In the genomic region with DNA sequence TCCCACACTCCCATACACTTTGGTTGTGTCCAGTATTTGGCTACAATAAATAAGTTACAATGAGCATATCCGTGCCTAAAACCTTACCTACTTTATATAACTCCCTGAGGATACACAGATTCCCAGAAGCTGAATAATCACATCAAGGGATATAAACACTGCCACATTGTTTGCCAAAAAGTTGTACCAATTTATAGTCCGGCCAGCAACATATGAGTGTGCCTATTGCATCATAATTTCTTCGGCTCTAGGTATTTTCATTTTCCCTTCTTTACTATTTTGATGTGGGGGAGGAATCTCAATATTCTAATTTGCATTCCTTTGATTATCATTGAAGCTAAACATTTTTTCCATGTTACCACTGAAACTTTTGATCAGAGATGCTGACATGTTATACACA, we compare ENCODE assay signal across 36 cellular contexts.
DNase-seq lines count a peak whose midpoint lies in the region; ATAC-seq, FAIRE-seq and TF ChIP-seq lines count a peak whose summit lies in the region.
"Had no signal": no experiment of that assay in that cellular context is flagged by ENCODE, and none has a peak within 500 bp of the region (broad histone marks: within the 10 kb centered on the region; RNA-seq: fewer than 3 reads in every experiment).

No MANE protein-coding gene starts in this region.

- SMC1A ChIA-PET in GM12878 (lab: Charles Lee; ENCODE audit: uncharacterized antibody, unreplicated experiment), result interaction anchor here (1.0 kb wide), 1 partner anchor 56 kb away, joined by 3 read pairs; no protein-coding TSS in a partner anchor

- TF ChIP-seq CTCF in A549 (IDR thresholded peaks at IDR 0.05), result no peak
- no peak for TF ChIP-seq CTCF in GM12878 (IDR thresholded peaks at IDR 0.05 in 2 of 3, conservative IDR thresholded peaks at IDR 0.05 in 1 of 3; ENCODE audit: control insufficient read depth in 2 of 3, extremely low read depth in 1 of 3, insufficient read depth in 1 of 3, low read depth in 3 of 3, low read length in 3 of 3)

- H3K4me1 ChIP-seq in A549 (no peaks in the 10 kb centered on the region), GM12878 (ENCODE audit: control insufficient read depth, insufficient read depth, low read length) (no peaks in the 10 kb centered on the region)
- H3K4me1 ChIP-seq: colonic mucosa, parathyroid adenoma, SJSA1, testis had no signal

- in situ Hi-C loops in GM12878 (cut with MboI), result no loop called here

- H3K9me3 ChIP-seq in A549 (no peaks in the 10 kb centered on the region), GM12878 (replicated peaks; ENCODE audit: control insufficient read depth, insufficient read depth, low read length) (no peaks in the 10 kb centered on the region)
- H3K9me3 ChIP-seq: colonic mucosa, SJSA1, testis had no signal

- intact Hi-C loops in GM12878 (cut with micrococcal nuclease; ENCODE audit: unreplicated experiment), result no loop called here

- H3K9me3 Mint-ChIP-seq in immature natural killer cell, result peaks cover 0 to 3% (median 0%) of the 10 kb centered on the region in 6 donors
- H3K9me3 Mint-ChIP-seq: activated CD4-positive, alpha-beta T cell treated with anti-CD3 and anti-CD28 coated beads, Interleukin-2, amount 10 ng/mL, durations not matched to agents 24 days and 14 days had no signal

- no peaks in the 10 kb centered on the region for H3K27me3 ChIP-seq in GM12878 (replicated peaks in 1 of 2; ENCODE audit: control insufficient read depth in 2 of 2, insufficient read depth in 2 of 2, low read length in 1 of 2)
- H3K27me3 ChIP-seq: cardiac muscle cell, colonic mucosa, SJSA1, testis had no signal

- no peak overlapping the region for H3K4me2 ChIP-seq in A549
- no peak overlapping the region for H3K4me2 ChIP-seq in GM12878 (ENCODE audit: control insufficient read depth, insufficient read depth)

- RAD21 ChIA-PET in GM12878 (lab: Charles Lee; ENCODE audit: unreplicated experiment), result no interaction called here

- no peak overlapping the region for H3K4me3 ChIP-seq in A549
- no peak overlapping the region for H3K4me3 ChIP-seq in GM12878
- H3K4me3 ChIP-seq: cardiac muscle cell, colonic mucosa, SJSA1, testis had no signal

- no peaks in the 10 kb centered on the region for H3K4me1 Mint-ChIP-seq in immature natural killer cell
- H3K4me1 Mint-ChIP-seq: activated CD4-positive, alpha-beta T cell treated with anti-CD3 and anti-CD28 coated beads, Interleukin-2, amount 10 ng/mL, durations not matched to agents 24 days and 14 days had no signal

- H3K27me3 Mint-ChIP-seq in immature natural killer cell (ENCODE audit: low read depth in 3 of 3), result peaks cover 0 to 4% (median 3%) of the 10 kb centered on the region in 3 donors
- H3K27me3 Mint-ChIP-seq: activated CD4-positive, alpha-beta T cell treated with anti-CD3 and anti-CD28 coated beads, Interleukin-2, amount 10 ng/mL, durations not matched to agents 24 days and 14 days; activated naive CD8-positive, alpha-beta T cell had no signal

- FAIRE-seq in A549 (lab: Jason Lieb, UNC) (peak; percentile 28), GM12878 (lab: Jason Lieb, UNC) (no peak)
- FAIRE-seq: islet of Langerhans, urothelium cell line had no signal

- no peak overlapping the region for H3K4me3 Mint-ChIP-seq in immature natural killer cell
- H3K4me3 Mint-ChIP-seq: activated CD4-positive, alpha-beta T cell treated with anti-CD3 and anti-CD28 coated beads, Interleukin-2, amount 10 ng/mL, durations not matched to agents 24 days and 14 days; activated naive CD8-positive, alpha-beta T cell had no signal

- TF ChIP-seq RAD21 in A549 (conservative IDR thresholded peaks at IDR 0.05 in 1 of 2, IDR thresholded peaks at IDR 0.05 in 1 of 2) (no peak), GM12878 (IDR thresholded peaks at IDR 0.05; ENCODE audit: insufficient read depth, low read depth, low read length) (no peak)

- TF ChIP-seq EP300 in A549 (IDR thresholded peaks at IDR 0.05) (no peak), GM12878 (IDR thresholded peaks at IDR 0.05; ENCODE audit: borderline replicate concordance in 1 of 2, control insufficient read depth in 1 of 2, low read depth in 2 of 2, low read length in 2 of 2) (no peak)

- POLR2A ChIA-PET in A549 (lab: Yijun Ruan, JAX), result no interaction called here
- POLR2A ChIA-PET in GM12878 (lab: Charles Lee), result no interaction called here

- no peaks in the 10 kb centered on the region for H4K20me1 ChIP-seq in GM12878 (ENCODE audit: control insufficient read depth, insufficient read depth)

- no peak overlapping the region for H2AFZ ChIP-seq in GM12878 (ENCODE audit: control insufficient read depth, low read depth, low read length)
- H2AFZ ChIP-seq: parathyroid adenoma had no signal

- TF ChIP-seq POLR2A in A549 (IDR thresholded peaks at IDR 0.05; ENCODE audit: low read length) (no peak), GM12878 (IDR thresholded peaks at IDR 0.05; ENCODE audit: low read depth, low read length) (no peak)

- no peak for DNase-seq in A549 (ENCODE audit: low read depth in 1 of 2, low spot score in 1 of 2)
- no peak for DNase-seq in GM12878 (ENCODE audit: low read depth, low spot score)
- no peak for DNase-seq in immature natural killer cell
- no peak for DNase-seq in central memory CD4-positive, alpha-beta T cell
- DNase-seq: activated CD4-positive, alpha-beta T cell treated with anti-CD3 and anti-CD28 coated beads, Interleukin-2, amount 10 ng/mL, durations not matched to agents 24 days and 14 days; activated CD8-positive, alpha-beta memory T cell treated with anti-CD3 and anti-CD28 coated beads for 24 hours; activated effector memory CD4-positive, alpha-beta T cell treated with anti-CD3 and anti-CD28 coated beads, Interleukin-2, amount 50 U/mL, for 16 hours; activated T-cell treated with anti-CD3 and anti-CD28 coated beads, Interleukin-2, amount 50 U/mL, for 1 hour; Calu3; colonic mucosa; DMS79 treated with DMSO at 0.1 percent for 48 hours; effector CD4-positive, alpha-beta T cell; foreskin fibroblast; GDM1; H7; Kasumi-1; mesenchymal stem cell; NCI-H146; NCI-H446 treated with DMSO at 0.1 percent for 48 hours; NCI-H82; stimulated activated CD4-positive, alpha-beta T cell treated with anti-CD3 and anti-CD28 coated beads, Interleukin-2, amount 100 ng/mL, for 24 hours; stimulated activated naive CD8-positive, alpha-beta T cell treated with anti-CD3 and anti-CD28 coated beads, Interleukin-15, Interleukin-2, amounts not matched to agents 100 U/mL and 50 U/mL, for 24 hours; T1000; testis had no signal

- ATAC-seq in A549 (no peak), GM21529 (IDR thresholded peaks at IDR 0.05; ENCODE audit: unreplicated experiment) (peak; percentile 5), HG03432 (IDR thresholded peaks at IDR 0.05; ENCODE audit: unreplicated experiment) (peak; percentile 13), GM12878 (peak; percentile 61), HG03439 (IDR thresholded peaks at IDR 0.05; ENCODE audit: unreplicated experiment) (no peak), HG02870 (IDR thresholded peaks at IDR 0.05; ENCODE audit: unreplicated experiment) (no peak)
- ATAC-seq: left lobe of liver; stimulated activated naive CD8-positive, alpha-beta T cell treated with anti-CD3 and anti-CD28 coated beads, Interleukin-15, Interleukin-2, amounts not matched to agents 100 U/mL and 50 U/mL, for 24 hours had no signal

- H3K27ac ChIP-seq in A549 (no peak overlapping the region), GM12878 (ENCODE audit: control insufficient read depth, insufficient read depth) (no peak overlapping the region)
- H3K27ac ChIP-seq: cardiac muscle cell, colonic mucosa, parathyroid adenoma, RWPE1, SJSA1, testis had no signal

- 2% methylated on average over 3 of the region's 3 CpGs for WGBS in A549 (ENCODE audit: missing lambda C conversion rate)
- 2% methylated on average over 3 of the region's 3 CpGs for WGBS in GM12878 (ENCODE audit: insufficient coverage, insufficient replicate concordance, low lambda C conversion rate, missing lambda C conversion rate)

- CTCF ChIA-PET in A549 (lab: Yijun Ruan, JAX) (no interaction called here), GM12878 (lab: Yijun Ruan, JAX) (no interaction called here)

- no peak overlapping the region for H3K27ac Mint-ChIP-seq in immature natural killer cell
- H3K27ac Mint-ChIP-seq: activated CD4-positive, alpha-beta T cell treated with anti-CD3 and anti-CD28 coated beads, Interleukin-2, amount 10 ng/mL, durations not matched to agents 24 days and 14 days; activated naive CD8-positive, alpha-beta T cell had no signal

- H3K36me3 ChIP-seq in GM12878 (ENCODE audit: control insufficient read depth in 2 of 2, insufficient read depth in 2 of 2, low read length in 1 of 2), result no peaks in the 10 kb centered on the region
- H3K36me3 ChIP-seq: cardiac muscle cell, colonic mucosa, SJSA1 had no signal

- H3K9ac ChIP-seq in GM12878 (ENCODE audit: control insufficient read depth, insufficient read depth, low read length), result no peak overlapping the region
- H3K9ac ChIP-seq: parathyroid adenoma had no signal

- no TSS peak for BruUV-seq in GM12878 (replicated peaks; lab: Mats Ljungman, UMichigan)

- no peaks in the 10 kb centered on the region for H3K36me3 Mint-ChIP-seq in immature natural killer cell
- H3K36me3 Mint-ChIP-seq: activated naive CD8-positive, alpha-beta T cell had no signal

- no peaks in the 10 kb centered on the region for H3K79me2 ChIP-seq in GM12878 (ENCODE audit: control insufficient read depth, insufficient read depth, low read length)
- H3K79me2 ChIP-seq: parathyroid adenoma had no signal

TF ChIP-seq in A549, 52 proteins besides CTCF, POLR2A, EP300 and RAD21 (continues in another document):
- no peak for TF ChIP-seq NR3C1 (IDR thresholded peaks at IDR 0.05)
- no peak for TF ChIP-seq TFCP2L1 (CRISPR knock-in tag; IDR thresholded peaks at IDR 0.05)
- TF ChIP-seq CHD4 (IDR thresholded peaks at IDR 0.05; ENCODE audit: borderline replicate concordance), result no peak
- no peak for TF ChIP-seq ZSCAN20 (CRISPR knock-in tag; IDR thresholded peaks at IDR 0.05)

TF ChIP-seq in GM12878, 131 proteins besides CTCF, POLR2A, EP300 and RAD21:
- no peak for TF ChIP-seq HSF1 (IDR thresholded peaks at IDR 0.05; ENCODE audit: low read depth, low read length)
- peak in 1 of 2 experiments; percentile 14; a peak in 2 of 4 replicates for TF ChIP-seq CEBPB (IDR thresholded peaks at IDR 0.05; ENCODE audit: borderline replicate concordance in 1 of 2, low read depth in 2 of 2, low read length in 2 of 2)

Comparison
In these comparisons a context has a peak if more than half of its experiments do, and no peak if none do; other contexts are left out.
1. ATAC-seq: peak in GM21529 (single experiment), HG03432 (single experiment) and GM12878 (single experiment); none in A549 (0 of 2), HG03439 (single experiment) and HG02870 (single experiment).